ENCODE assay signal across 20 cellular contexts in the genomic region with DNA sequence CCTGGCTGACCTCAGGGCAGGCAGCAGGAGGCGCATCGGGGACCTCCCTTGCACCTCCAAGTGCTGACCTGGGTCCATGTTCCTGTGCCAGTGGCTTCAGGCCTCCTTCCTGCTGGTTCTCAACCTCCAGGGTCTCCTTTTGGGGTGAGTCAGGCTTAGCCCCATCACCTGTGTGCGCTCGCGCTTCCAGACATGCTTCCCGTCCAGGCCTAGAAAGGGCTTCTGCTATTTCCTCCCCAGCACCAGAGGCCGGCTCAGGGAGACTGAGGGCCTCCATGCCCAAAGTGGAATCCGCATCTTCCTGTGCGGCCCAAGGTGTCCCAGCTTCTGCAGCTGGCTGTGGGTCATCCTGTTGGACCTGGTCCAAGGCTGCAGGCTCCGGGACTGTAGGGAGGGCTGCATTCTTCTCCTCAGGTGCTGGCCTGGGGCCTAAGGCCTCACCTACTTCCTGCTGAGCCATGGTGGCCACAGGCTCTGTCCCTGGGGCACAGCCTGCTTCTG. TPM values are rescaled to one million over a fixed set of nuclear protein-coding genes. Genes with fewer than 3 reads are reported as not detected.
DNase-seq lines count a peak whose midpoint lies in the region; ATAC-seq and TF ChIP-seq lines count a peak whose summit lies in the region.
"Had no signal": no experiment of that assay in that cellular context is flagged by ENCODE, and none has a peak within 500 bp of the region (broad histone marks: within the 10 kb centered on the region; RNA-seq: fewer than 3 reads in every experiment).

No MANE protein-coding gene starts in this region.

- BruUV-seq in Calu3 (replicated peaks; lab: Mats Ljungman, UMichigan): no TSS peak

- DNase-seq in Calu3: peak; percentile 49
- peak; percentile 70 for DNase-seq in HT-29 (ENCODE audit: low spot score)
- peak; percentile 84 for DNase-seq in chondrocyte (ENCODE audit: low spot score)
- DNase-seq in neuronal stem cell (ENCODE audit: low spot score): no peak
- no peak for DNase-seq in anterior cingulate cortex (lab: John Stamatoyannopoulos, UW)
- no peak for DNase-seq in foreskin keratinocyte
- DNase-seq: activated CD4-positive, alpha-beta memory T cell treated with anti-CD3 and anti-CD28 coated beads, Interleukin-2, amount 10 ng/mL, durations not matched to agents 7 days and 5 days; AML-193; DND-41; effector CD8-positive, alpha-beta T cell; KBM-7; NCI-H2029 treated with DMSO at 0.1 percent for 48 hours; NCI-H446 treated with DMSO at 0.1 percent for 48 hours; NK-92 treated with Interleukin-12 subunit alpha and Interleukin-12 subunit beta, amount 100 ng/mL, for 24 hours; WERI-Rb-1 had no signal

- H3K18ac ChIP-seq in neuronal stem cell (ENCODE audit: low read length): no peak overlapping the region

- H3K27me3 ChIP-seq in neuronal stem cell (ENCODE audit: control insufficient read depth in 3 of 3, insufficient read depth in 3 of 3, low read depth in 1 of 3, low read length in 3 of 3) (no peaks in the 10 kb centered on the region), foreskin keratinocyte (no peaks in the 10 kb centered on the region)
- H3K27me3 ChIP-seq: tibial artery had no signal

- peak overlapping the region; percentile 20 for H3K23ac ChIP-seq in neuronal stem cell (ENCODE audit: low read depth, low read length, poor library complexity)

- CTCF ChIA-PET in Calu3 (lab: Charles Lee): no interaction called here

- no peak overlapping the region for H3K27ac ChIP-seq in neuronal stem cell (replicated peaks; ENCODE audit: low read length)
- H3K27ac ChIP-seq in foreskin keratinocyte: no peak overlapping the region
- H3K27ac ChIP-seq: neutrophil, tibial artery, WERI-Rb-1 had no signal

- H2AK5ac ChIP-seq in neuronal stem cell (ENCODE audit: low read depth, low read length): peak overlapping the region; percentile 70

- H3K14ac ChIP-seq in neuronal stem cell (ENCODE audit: low read length): no peak overlapping the region

- H2AFZ ChIP-seq in neuronal stem cell (ENCODE audit: low read length): no peak overlapping the region

- intact Hi-C loops in Calu3 (cut with micrococcal nuclease; ENCODE audit: unreplicated experiment): no loop called here

- ATAC-seq in foreskin keratinocyte: no peak
- no peak for ATAC-seq in HG02884 (IDR thresholded peaks at IDR 0.05; ENCODE audit: unreplicated experiment)

- no peak overlapping the region for H3K9ac ChIP-seq in neuronal stem cell (ENCODE audit: low read depth, low read length, poor library complexity)

- peaks cover 16% of the 10 kb centered on the region for H3K27me3 Mint-ChIP-seq in Calu3 (ENCODE audit: unreplicated experiment)
- no peaks in the 10 kb centered on the region for H3K27me3 Mint-ChIP-seq in chondrocyte (ENCODE audit: low read depth)

- H3K9me3 ChIP-seq in neuronal stem cell (replicated peaks in 1 of 2; ENCODE audit: control insufficient read depth in 2 of 2, insufficient read depth in 1 of 2, low read depth in 1 of 2, low read length in 2 of 2): no peaks in the 10 kb centered on the region
- H3K9me3 ChIP-seq: neutrophil, tibial artery had no signal

- H3K79me1 ChIP-seq in neuronal stem cell (ENCODE audit: low read depth, low read length): peaks cover 8% of the 10 kb centered on the region

- no CpG with 5 or more reads among the region's 10 CpGs for WGBS in neuronal stem cell (ENCODE audit: extremely low coverage in 2 of 2, insufficient read length in 2 of 2, insufficient replicate concordance in 1 of 2), 2 donors

- no peak overlapping the region for H2BK15ac ChIP-seq in neuronal stem cell (ENCODE audit: low read length)

- no peak overlapping the region for H2BK120ac ChIP-seq in neuronal stem cell (ENCODE audit: low read depth, low read length)

- no peak overlapping the region for H2BK5ac ChIP-seq in neuronal stem cell (ENCODE audit: low read length)

- H3K4me3 Mint-ChIP-seq in Calu3 (ENCODE audit: low read depth, unreplicated experiment): no peak overlapping the region
- H3K4me3 Mint-ChIP-seq in chondrocyte (ENCODE audit: unreplicated experiment): no peak overlapping the region
- H3K4me3 Mint-ChIP-seq: activated CD4-positive, alpha-beta memory T cell treated with anti-CD3 and anti-CD28 coated beads, Interleukin-2, amount 10 ng/mL, durations not matched to agents 7 days and 5 days; activated T-helper 1 cell treated with anti-CD3 and anti-CD28 coated beads, Interleukin-12 subunit alpha, Interleukin-12 subunit beta, Interleukin-2, Interleukin-4 antibody, amounts not matched to agents 30 ng/mL and 10 ng/mL and 1 ng/mL, durations not matched to agents 14 hours and 24 hours and 36 hours; T-helper 1 cell treated with Interleukin-12 subunit alpha and Interleukin-12 subunit beta and Interleukin-4 antibody, amounts not matched to agents 30 μg/mL and 1 μg/mL, for 36 hours had no signal

- H2BK12ac ChIP-seq in neuronal stem cell (ENCODE audit: low read length): no peak overlapping the region

- H3K4ac ChIP-seq in neuronal stem cell (ENCODE audit: low read length): no peak overlapping the region

- peak overlapping the region; percentile 23 for H3K4me2 ChIP-seq in neuronal stem cell (ENCODE audit: insufficient read depth, low read length, poor library complexity, severe bottlenecking)

- H3K4me1 Mint-ChIP-seq in Calu3 (ENCODE audit: low read depth, unreplicated experiment) (peaks cover 6% of the 10 kb centered on the region), chondrocyte (ENCODE audit: low read depth) (peaks cover under 1% of the 10 kb centered on the region)

- H3K9me3 Mint-ChIP-seq in Calu3 (ENCODE audit: low read depth, unreplicated experiment) (no peaks in the 10 kb centered on the region), chondrocyte (ENCODE audit: low read depth) (no peaks in the 10 kb centered on the region)
- H3K9me3 Mint-ChIP-seq: activated CD4-positive, alpha-beta memory T cell treated with anti-CD3 and anti-CD28 coated beads, Interleukin-2, amount 10 ng/mL, durations not matched to agents 7 days and 5 days; activated T-helper 1 cell treated with anti-CD3 and anti-CD28 coated beads, Interleukin-12 subunit alpha, Interleukin-12 subunit beta, Interleukin-2, Interleukin-4 antibody, amounts not matched to agents 30 ng/mL and 10 ng/mL and 1 ng/mL, durations not matched to agents 14 hours and 24 hours and 36 hours; T-helper 1 cell treated with Interleukin-12 subunit alpha and Interleukin-12 subunit beta and Interleukin-4 antibody, amounts not matched to agents 30 μg/mL and 1 μg/mL, for 36 hours had no signal

- TF ChIP-seq CTCF in Calu3 (IDR thresholded peaks at IDR 0.05; ENCODE audit: unreplicated experiment) (no peak), chondrocyte (IDR thresholded peaks at IDR 0.05) (no peak), foreskin keratinocyte (conservative IDR thresholded peaks at IDR 0.05) (no peak)

- H4K8ac ChIP-seq in neuronal stem cell (ENCODE audit: low read depth, low read length): no peak overlapping the region

- peaks cover 12% of the 10 kb centered on the region for H3K36me3 Mint-ChIP-seq in Calu3 (ENCODE audit: insufficient read depth, unreplicated experiment)
- H3K36me3 Mint-ChIP-seq in chondrocyte (ENCODE audit: low read depth): no peaks in the 10 kb centered on the region

- peaks cover 4% of the 10 kb centered on the region in 2 donors for H3K36me3 ChIP-seq in neuronal stem cell (replicated peaks in 1 of 2; ENCODE audit: control insufficient read depth in 2 of 2, insufficient read depth in 2 of 2, low read length in 2 of 2)

- H3K4me1 ChIP-seq in neuronal stem cell (ENCODE audit: control insufficient read depth in 2 of 2, insufficient read depth in 1 of 2, low read depth in 1 of 2, low read length in 2 of 2) (no peaks in the 10 kb centered on the region), foreskin keratinocyte (no peaks in the 10 kb centered on the region)

- H4K91ac ChIP-seq in neuronal stem cell (ENCODE audit: low read depth, low read length, poor library complexity): no peak overlapping the region

- no peak overlapping the region for H3K4me3 ChIP-seq in neuronal stem cell (ENCODE audit: low read length in 2 of 2)
- H3K4me3 ChIP-seq: tibial artery had no signal

- no peak overlapping the region for H3K27ac Mint-ChIP-seq in Calu3 (ENCODE audit: unreplicated experiment)
- H3K27ac Mint-ChIP-seq in chondrocyte (ENCODE audit: unreplicated experiment): no peak overlapping the region
- H3K27ac Mint-ChIP-seq: activated CD4-positive, alpha-beta memory T cell treated with anti-CD3 and anti-CD28 coated beads, Interleukin-2, amount 10 ng/mL, durations not matched to agents 7 days and 5 days; activated T-helper 1 cell treated with anti-CD3 and anti-CD28 coated beads, Interleukin-12 subunit alpha, Interleukin-12 subunit beta, Interleukin-2, Interleukin-4 antibody, amounts not matched to agents 30 ng/mL and 10 ng/mL and 1 ng/mL, durations not matched to agents 14 hours and 24 hours and 36 hours; T-helper 1 cell treated with Interleukin-12 subunit alpha and Interleukin-12 subunit beta and Interleukin-4 antibody, amounts not matched to agents 30 μg/mL and 1 μg/mL, for 36 hours had no signal

RNA-seq across cellular contexts. Expression of a gene that starts 5.9 kb away (rescaled TPM):
- total RNA-seq in Calu3 (2022): 0.90 and 1.0 TPM in 2 replicates
- 0.10 and 0.43 TPM in 2 replicates for total RNA-seq in HT-29 (2014; rRNA removed; shearing (Covaris generic))
- 12.4 to 21.9 TPM (median 19.0 TPM) in 3 replicates for total RNA-seq in chondrocyte
- 3.5 TPM for polyA plus RNA-seq in neuronal stem cell (2013, experiment 1 of 2)
- 3.6 TPM for polyA plus RNA-seq in neuronal stem cell (2013, experiment 2 of 2)
- total RNA-seq in foreskin keratinocyte: 4.4 and 5.3 TPM in 2 replicates
- 3.4 and 3.8 TPM in 2 replicates for polyA plus RNA-seq in foreskin keratinocyte

RNA-seq across cellular contexts. Expression of a gene that starts 28.6 kb away (rescaled TPM):
- total RNA-seq in Calu3 (2022) (191 and 199 TPM in 2 replicates), chondrocyte (39.5 to 45.7 TPM (median 43.7 TPM) in 3 replicates), foreskin keratinocyte (87.5 and 93.6 TPM in 2 replicates)
- 230 and 255 TPM in 2 replicates for total RNA-seq in HT-29 (2014; rRNA removed; shearing (Covaris generic))
- polyA plus RNA-seq in neuronal stem cell (2013, experiment 1 of 2): 46.9 TPM
- 46.7 TPM for polyA plus RNA-seq in neuronal stem cell (2013, experiment 2 of 2)
- 74.5 and 87.0 TPM in 2 replicates for polyA plus RNA-seq in foreskin keratinocyte

Comparison
In these comparisons a context has a peak if more than half of its experiments do, and no peak if none do; other contexts are left out.
1. DNase-seq: peak in Calu3 (single experiment), HT-29 (single experiment) and chondrocyte (single experiment); none in neuronal stem cell (single experiment), anterior cingulate cortex (0 of 58) and foreskin keratinocyte (0 of 2).